8 cellular contexts compared by ENCODE assay signal in the genomic region with DNA sequence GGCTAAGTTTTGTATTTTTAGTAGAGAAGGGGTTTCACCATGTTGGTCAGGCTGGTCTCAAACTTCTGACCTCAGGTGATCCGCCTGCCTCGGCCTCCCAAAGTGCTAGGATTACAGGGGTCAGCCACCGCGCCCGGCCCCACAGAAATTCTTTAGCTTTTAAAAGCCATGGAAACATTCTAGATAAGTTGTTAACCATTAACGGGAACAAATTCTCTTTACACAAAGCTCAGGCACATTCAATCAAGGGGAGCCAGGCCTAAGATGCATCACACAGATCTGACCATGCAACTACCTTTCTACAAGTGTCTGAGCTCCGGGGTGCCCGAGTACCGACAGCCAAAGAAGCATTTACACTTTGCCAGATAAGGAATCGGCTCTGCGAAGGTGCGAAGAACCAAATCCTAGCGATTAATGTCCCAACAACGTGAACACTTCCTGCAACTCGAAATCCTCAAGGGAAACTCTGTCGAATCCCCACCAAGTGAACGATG. TPM values are rescaled to one million over a fixed set of nuclear protein-coding genes. Genes with fewer than 3 reads are reported as not detected.
A peak's percentile ranks its signal among the peaks of the same experiment; 100 is the strongest.
DNase-seq lines count a peak whose midpoint lies in the region; ATAC-seq, FAIRE-seq and TF ChIP-seq lines count a peak whose summit lies in the region.

No MANE protein-coding gene starts in this region.

- H3K9me3 ChIP-seq in A673 (ENCODE audit: low read depth, low read length, poor library complexity, severe bottlenecking), result no peaks in the 10 kb centered on the region
- H3K9me3 ChIP-seq in mucosa of rectum (ENCODE audit: control insufficient read depth in 2 of 2, low read length in 2 of 2), result no peaks in the 10 kb centered on the region

- DNase-seq in A673 (ENCODE audit: low spot score) (no peak), HPDE6-E6E7 (ENCODE audit: extremely low spot score) (peak; percentile 13), bronchial epithelial cell (ENCODE audit: low read depth) (peak; percentile 18), MV-4-11 (lab: John Stamatoyannopoulos, UW) (no peak), NCI-H1694 treated with DMSO at 0.1 percent for 48 hours (lab: John Stamatoyannopoulos, UW) (no peak), glomerular visceral epithelial cell (ENCODE audit: extremely low spot score) (no peak)

- POLR2A ChIA-PET in A673 (lab: Charles Lee; ENCODE audit: low non-redundant PET), result no interaction called here

- H3K27me3 ChIP-seq in A673 (replicated peaks; ENCODE audit: insufficient read depth, low read depth, low read length, poor library complexity) (no peaks in the 10 kb centered on the region), bronchial epithelial cell (ENCODE audit: control insufficient read depth, insufficient read depth, low read length) (no peaks in the 10 kb centered on the region), mucosa of rectum (ENCODE audit: control insufficient read depth in 2 of 2, insufficient read depth in 2 of 2, low read length in 2 of 2) (no peaks in the 10 kb centered on the region)

- peaks cover 9% of the 10 kb centered on the region for H3K4me1 ChIP-seq in A673 (ENCODE audit: insufficient read depth, low read length, poor library complexity, severe bottlenecking)
- H3K4me1 ChIP-seq in mucosa of rectum (ENCODE audit: control insufficient read depth in 2 of 2, insufficient read depth in 2 of 2, low read length in 2 of 2), result peaks cover 14 to 22% of the 10 kb centered on the region in 2 donors

- peaks cover 44% of the 10 kb centered on the region for H3K36me3 ChIP-seq in A673 (ENCODE audit: insufficient read depth, low read length, poor library complexity, severe bottlenecking)
- H3K36me3 ChIP-seq in bronchial epithelial cell (ENCODE audit: control insufficient read depth, insufficient read depth, low read length), result peaks cover 25% of the 10 kb centered on the region
- peaks cover 33 to 40% of the 10 kb centered on the region in 2 donors for H3K36me3 ChIP-seq in mucosa of rectum (ENCODE audit: control insufficient read depth in 2 of 2, insufficient read depth in 2 of 2, low read length in 2 of 2)

- H3K9ac ChIP-seq in mucosa of rectum (ENCODE audit: low read depth in 1 of 2, low read length in 2 of 2), result peak overlapping the region; percentile 79 to 98

- intact Hi-C loops in A673 (cut with micrococcal nuclease; ENCODE audit: unreplicated experiment), result no loop called here

- CTCF ChIA-PET in A673 (lab: Charles Lee), result no interaction called here

- no peak for TF ChIP-seq CTCF in A673 (conservative IDR thresholded peaks at IDR 0.05; ENCODE audit: low read depth, low read length)
- no peak for TF ChIP-seq CTCF in bronchial epithelial cell (IDR thresholded peaks at IDR 0.05; ENCODE audit: insufficient read depth, low read length, severe bottlenecking)

- FAIRE-seq in bronchial epithelial cell (lab: Jason Lieb, UNC), result no peak

- no peak for ATAC-seq in HG02973 (IDR thresholded peaks at IDR 0.05; ENCODE audit: unreplicated experiment)

- H3K4me3 ChIP-seq in A673 (ENCODE audit: low read depth, low read length, poor library complexity, severe bottlenecking), result peak overlapping the region; percentile 100
- peak overlapping the region; percentile 97 for H3K4me3 ChIP-seq in bronchial epithelial cell (ENCODE audit: low read depth, low read length)
- peak overlapping the region; percentile 90 to 92 for H3K4me3 ChIP-seq in mucosa of rectum (ENCODE audit: low read length in 2 of 2)

- no TSS peak for BruUV-seq in A673 (replicated peaks; lab: Mats Ljungman, UMichigan)

- H3K27ac ChIP-seq in A673 (ENCODE audit: low read depth, low read length, poor library complexity, severe bottlenecking) (peak overlapping the region; percentile 96), mucosa of rectum (ENCODE audit: low read depth in 2 of 2, low read length in 2 of 2) (no peak overlapping the region)

RNA-seq across cellular contexts. Expression of gene EMC8, which starts 1.0 kb away (rescaled TPM):
- total RNA-seq in A673 (2021) (53.1 and 62.7 TPM in 2 replicates), bronchial epithelial cell (22.8 and 26.3 TPM in 2 replicates)

RNA-seq across cellular contexts. Expression of gene COX4I1, which starts 1.2 kb away (rescaled TPM):
- total RNA-seq in A673 (2021), result 554 and 575 TPM in 2 replicates
- 591 and 639 TPM in 2 replicates for total RNA-seq in bronchial epithelial cell

RNA-seq across cellular contexts. Expression of gene C16orf74, which starts 47.4 kb away (rescaled TPM):
- total RNA-seq in A673 (2021), result 3.8 and 5.9 TPM in 2 replicates
- 157 and 167 TPM in 2 replicates for total RNA-seq in bronchial epithelial cell

Comparison
In these comparisons a context has a peak if more than half of its experiments do, and no peak if none do; other contexts are left out.
1. DNase-seq: peak in HPDE6-E6E7 (single experiment) and bronchial epithelial cell (single experiment); none in A673 (single experiment), MV-4-11 (single experiment), NCI-H1694 treated with DMSO at 0.1 percent for 48 hours (single experiment) and glomerular visceral epithelial cell (single experiment).
2. RNA of gene C16orf74, which starts 47.4 kb away (total RNA-seq): 157 to 167 TPM in bronchial epithelial cell; 3.8 to 5.9 TPM in A673; every median in the first group is over 10 times any median in the second.
3. Peak in every context shown above with its lines, with median percentiles within 50 percentile points of each other: H3K4me3 ChIP-seq.